Comparison of ENCODE assay signal across 8 cellular contexts in genomic region chr10:31760674-31761081, GRCh38.
DNase-seq lines count a peak whose midpoint lies in the region; ATAC-seq, FAIRE-seq and TF ChIP-seq lines count a peak whose summit lies in the region.

No MANE protein-coding gene starts in this region.

- ATAC-seq in GM19467 (IDR thresholded peaks at IDR 0.05; ENCODE audit: unreplicated experiment), result no peak
- no peak for ATAC-seq in HG02588 (IDR thresholded peaks at IDR 0.05; ENCODE audit: unreplicated experiment)
- ATAC-seq in HG02763 (IDR thresholded peaks at IDR 0.05; ENCODE audit: unreplicated experiment), result no peak

- H3K9ac ChIP-seq in parathyroid adenoma, result no peak overlapping the region

- H2AFZ ChIP-seq in parathyroid adenoma, result peak overlapping the region; percentile 88

- no peaks in the 10 kb centered on the region for H3K79me2 ChIP-seq in parathyroid adenoma

- peaks cover 6% of the 10 kb centered on the region for H3K4me1 ChIP-seq in parathyroid adenoma

- H3K36me3 ChIP-seq in GM06990 (ENCODE audit: control insufficient read depth, insufficient read depth, low read length) (no peaks in the 10 kb centered on the region), parathyroid adenoma (ENCODE audit: control insufficient read depth, insufficient read depth, low read length) (no peaks in the 10 kb centered on the region)

- no peaks in the 10 kb centered on the region for H3K27me3 ChIP-seq in GM06990 (replicated peaks; ENCODE audit: control insufficient read depth, insufficient read depth, low read length)
- no peaks in the 10 kb centered on the region for H3K27me3 ChIP-seq in parathyroid adenoma (ENCODE audit: control insufficient read depth, insufficient read depth, low read length)

- H3K4me2 ChIP-seq in parathyroid adenoma (ENCODE audit: low read length), result peak overlapping the region; percentile 89

- DNase-seq in GM06990 (ENCODE audit: extremely low read depth, insufficient read length) (no peak), RCC 7860 (ENCODE audit: low spot score) (peak; percentile 74), epithelial cell of proximal tubule (ENCODE audit: low read depth) (no peak), T1000 (lab: John Stamatoyannopoulos, UW) (no peak)

- no peak for TF ChIP-seq CTCF in GM06990 (IDR thresholded peaks at IDR 0.05; ENCODE audit: insufficient read depth, low read length, poor library complexity, severe bottlenecking)
- TF ChIP-seq CTCF in epithelial cell of proximal tubule (conservative IDR thresholded peaks at IDR 0.05; ENCODE audit: low read depth, low read length), result no peak
- TF ChIP-seq CTCF in parathyroid adenoma (IDR thresholded peaks at IDR 0.05), result no peak

- no peaks in the 10 kb centered on the region for H3K9me3 ChIP-seq in parathyroid adenoma (ENCODE audit: control insufficient read depth, low read length)

- H3K27ac ChIP-seq in parathyroid adenoma, result peak overlapping the region; percentile 84

- peak; percentile 83 for FAIRE-seq in RCC 7860 (lab: Jason Lieb, UNC)

- peak overlapping the region; percentile 73 for H3K4me3 ChIP-seq in GM06990 (replicated peaks; ENCODE audit: low read depth, low read length)
- peak overlapping the region; percentile 40 for H3K4me3 ChIP-seq in epithelial cell of proximal tubule (ENCODE audit: low read depth, low read length)
- peak overlapping the region; percentile 54 for H3K4me3 ChIP-seq in parathyroid adenoma (ENCODE audit: low read depth, low read length)
